Comparison of ENCODE assay signal across 8 cellular contexts in genomic region chr7:141073173-141073640, GRCh38. TPM values are rescaled to one million over a fixed set of nuclear protein-coding genes. Genes with fewer than 3 reads are reported as not detected.
DNase-seq lines count a peak whose midpoint lies in the region; ATAC-seq and TF ChIP-seq lines count a peak whose summit lies in the region.

No MANE protein-coding gene starts in this region.

- H3K9me3 ChIP-seq in SK-N-SH, result no peaks in the 10 kb centered on the region
- peaks cover 0 to 1% of the 10 kb centered on the region in 2 donors for H3K9me3 ChIP-seq in lung (ENCODE audit: control insufficient read depth in 2 of 2, insufficient read depth in 1 of 2, low read length in 1 of 2)
- no peaks in the 10 kb centered on the region for H3K9me3 ChIP-seq in testis

- H3K79me2 ChIP-seq in SK-N-SH (ENCODE audit: insufficient read depth), result no peaks in the 10 kb centered on the region

- intact Hi-C loops in Right ventricle myocardium inferior (cut with DNase I) (loop anchor here (5.0 to 10.0 kb wide), 2 partner anchors 302 to 459 kb away; no protein-coding TSS in a partner anchor), cardiac septum (cut with DNase I) (loop anchor here (5.0 to 10.0 kb wide), 2 partner anchors 142 to 459 kb away; no protein-coding TSS in a partner anchor), testis (cut with DNase I; ENCODE audit: low total_unique reads) (no loop called here)

- POLR2A ChIA-PET in SK-N-SH (lab: Yijun Ruan, JAX), result interaction anchor here (0.8 to 2.6 kb wide), 6 partner anchors 11 to 665 kb away, joined by 3 to 9 read pairs (median 4); partner anchors contain the start of genes MRPS33 and SSBP1

- H3K4me1 ChIP-seq in SK-N-SH (ENCODE audit: control insufficient read depth in 1 of 2, insufficient read depth in 2 of 2, low read depth in 1 of 2, low read length in 1 of 2) (peaks cover 4 to 28% of the 10 kb centered on the region in 2 experiments; a peak in 2 of 4 replicates), lung (ENCODE audit: control insufficient read depth in 2 of 2, insufficient read depth in 2 of 2, low read length in 2 of 2) (peaks cover 0 to 21% of the 10 kb centered on the region in 2 donors), testis (peaks cover 10% of the 10 kb centered on the region)

- no peak overlapping the region for H3K9ac ChIP-seq in SK-N-SH

- H2AFZ ChIP-seq in SK-N-SH (ENCODE audit: low read depth), result peak overlapping the region; percentile 36; the same call in 1 of the 2 replicates

- WGBS in SK-N-SH (ENCODE audit: low lambda C conversion rate), result 6% methylated on average over 21 of the region's 60 CpGs
- 1% methylated on average over 48 to 60 of the region's 60 CpGs for WGBS in lung, 2 donors
- 0% methylated on average over 58 of the region's 60 CpGs; no CpG with 5 or more reads in 1 of the 2 donors for WGBS in testis, 2 donors

- H3K4me2 ChIP-seq in SK-N-SH, result peak overlapping the region; percentile 94

- peak; percentile 87 for ATAC-seq in Right ventricle myocardium inferior
- ATAC-seq in lung (ENCODE audit: insufficient read depth, low FRiP score), result peak; percentile 39
- ATAC-seq in GM19467 (IDR thresholded peaks at IDR 0.05; ENCODE audit: unreplicated experiment), result no peak

- no peak for TF ChIP-seq EP300 in SK-N-SH (IDR thresholded peaks at IDR 0.05; ENCODE audit: borderline replicate concordance in 1 of 2, low read depth in 1 of 2, low read length in 1 of 2)

- CTCF ChIA-PET in SK-N-SH (lab: Yijun Ruan, JAX), result interaction anchor here (0.5 to 9.1 kb wide), 11 partner anchors 57 to 1700 kb away, joined by 3 to 165 read pairs (median 4); partner anchors contain the start of genes AGK and MRPS33

- no peak for TF ChIP-seq POLR2A in testis (IDR thresholded peaks at IDR 0.05)

- H3K27ac ChIP-seq in SK-N-SH (ENCODE audit: low read depth in 2 of 2, low read length in 1 of 2) (peak overlapping the region in 1 of 2 experiments; percentile 50; a peak in 1 of 4 replicates), lung (ENCODE audit: low read depth in 1 of 2, low read length in 1 of 2) (no peak overlapping the region), testis (no peak overlapping the region)

- no peaks in the 10 kb centered on the region for H3K9me2 ChIP-seq in SK-N-SH

- H3F3A ChIP-seq in SK-N-SH (replicated peaks; ENCODE audit: insufficient read depth), result no peaks in the 10 kb centered on the region

- H3K36me3 ChIP-seq in SK-N-SH (replicated peaks in 1 of 2; ENCODE audit: control insufficient read depth in 1 of 2, insufficient read depth in 2 of 2, low read length in 1 of 2) (no peaks in the 10 kb centered on the region), lung (ENCODE audit: control insufficient read depth in 2 of 2, insufficient read depth in 2 of 2, low read length in 2 of 2) (no peaks in the 10 kb centered on the region), testis (ENCODE audit: low read depth, missing control alignments) (no peaks in the 10 kb centered on the region)

- no peaks in the 10 kb centered on the region for H4K20me1 ChIP-seq in SK-N-SH (ENCODE audit: insufficient read depth)

- no peak for DNase-seq in Right ventricle myocardium inferior (ENCODE audit: missing footprints)
- DNase-seq in cardiac septum (ENCODE audit: low spot score), result no peak
- DNase-seq in SK-N-SH, result peak; percentile 83
- peak; percentile 82 for DNase-seq in ecto neural progenitor cell (ENCODE audit: low spot score)
- DNase-seq in lung (ENCODE audit: low spot score), result no peak
- DNase-seq in testis, result peak; percentile 62
- DNase-seq in stimulated activated naive CD4-positive, alpha-beta T cell treated with Interleukin-2 at 50 U/mL for 16 hours (lab: John Stamatoyannopoulos, UW), result no peak

- peaks cover 38% of the 10 kb centered on the region for H3K27me3 ChIP-seq in SK-N-SH (ENCODE audit: insufficient read depth)
- no peaks in the 10 kb centered on the region for H3K27me3 ChIP-seq in lung (ENCODE audit: control insufficient read depth, insufficient read depth)
- no peaks in the 10 kb centered on the region for H3K27me3 ChIP-seq in testis

- TF ChIP-seq RAD21 in SK-N-SH (IDR thresholded peaks at IDR 0.05; ENCODE audit: low read length), result no peak

- TF ChIP-seq CTCF in SK-N-SH (IDR thresholded peaks at IDR 0.05) (no peak), lung (IDR thresholded peaks at IDR 0.05; ENCODE audit: control extremely low read depth, extremely low read depth) (no peak), testis (IDR thresholded peaks at IDR 0.05) (no peak)

- H3K4me3 ChIP-seq in SK-N-SH (ENCODE audit: low read depth in 2 of 2, low read length in 1 of 2) (peak overlapping the region; percentile 63 to 64), lung (peak overlapping the region; percentile 28), testis (peak overlapping the region; percentile 53 to 68)

TF ChIP-seq in SK-N-SH, 30 proteins besides CTCF, POLR2A, EP300 and RAD21 (continues in another document):
- no peak for TF ChIP-seq YY1 (IDR thresholded peaks at IDR 0.05; ENCODE audit: low read depth)
- TF ChIP-seq, protein P1, sequence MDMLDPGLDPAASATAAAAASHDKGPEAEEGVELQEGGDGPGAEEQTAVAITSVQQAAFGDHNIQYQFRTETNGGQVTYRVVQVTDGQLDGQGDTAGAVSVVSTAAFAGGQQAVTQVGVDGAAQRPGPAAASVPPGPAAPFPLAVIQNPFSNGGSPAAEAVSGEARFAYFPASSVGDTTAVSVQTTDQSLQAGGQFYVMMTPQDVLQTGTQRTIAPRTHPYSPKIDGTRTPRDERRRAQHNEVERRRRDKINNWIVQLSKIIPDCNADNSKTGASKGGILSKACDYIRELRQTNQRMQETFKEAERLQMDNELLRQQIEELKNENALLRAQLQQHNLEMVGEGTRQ (IDR thresholded peaks at IDR 0.05; ENCODE audit: borderline replicate concordance, low read depth, low read length), result no peak
- TF ChIP-seq TAF1 (IDR thresholded peaks at IDR 0.05; ENCODE audit: borderline replicate concordance, low read depth, low read length), result no peak
- TF ChIP-seq JUND (IDR thresholded peaks at IDR 0.05), result no peak
- TF ChIP-seq SIN3A (IDR thresholded peaks at IDR 0.05; ENCODE audit: borderline replicate concordance, low read depth, low read length), result peak; percentile 29; the same call in 1 of the 2 replicates
- peak; percentile 31; the same call in 1 of the 2 replicates for TF ChIP-seq MAX (IDR thresholded peaks at IDR 0.05; ENCODE audit: low read depth)
- no peak for TF ChIP-seq FOXM1 (IDR thresholded peaks at IDR 0.05; ENCODE audit: low read depth)
- no peak for TF ChIP-seq RFX5 (IDR thresholded peaks at IDR 0.05; ENCODE audit: low read length)
- TF ChIP-seq MXI1 (IDR thresholded peaks at IDR 0.05; ENCODE audit: low read depth, low read length), result peak; percentile 13; the same call in 1 of the 2 replicates
- TF ChIP-seq RCOR1 (IDR thresholded peaks at IDR 0.05; ENCODE audit: low read length), result 0 out of 2 replicates have a peak, but pooled peaks have one; percentile 29
- no peak for TF ChIP-seq SMC3 (IDR thresholded peaks at IDR 0.05; ENCODE audit: low read depth, low read length)
- TF ChIP-seq, protein P2, sequence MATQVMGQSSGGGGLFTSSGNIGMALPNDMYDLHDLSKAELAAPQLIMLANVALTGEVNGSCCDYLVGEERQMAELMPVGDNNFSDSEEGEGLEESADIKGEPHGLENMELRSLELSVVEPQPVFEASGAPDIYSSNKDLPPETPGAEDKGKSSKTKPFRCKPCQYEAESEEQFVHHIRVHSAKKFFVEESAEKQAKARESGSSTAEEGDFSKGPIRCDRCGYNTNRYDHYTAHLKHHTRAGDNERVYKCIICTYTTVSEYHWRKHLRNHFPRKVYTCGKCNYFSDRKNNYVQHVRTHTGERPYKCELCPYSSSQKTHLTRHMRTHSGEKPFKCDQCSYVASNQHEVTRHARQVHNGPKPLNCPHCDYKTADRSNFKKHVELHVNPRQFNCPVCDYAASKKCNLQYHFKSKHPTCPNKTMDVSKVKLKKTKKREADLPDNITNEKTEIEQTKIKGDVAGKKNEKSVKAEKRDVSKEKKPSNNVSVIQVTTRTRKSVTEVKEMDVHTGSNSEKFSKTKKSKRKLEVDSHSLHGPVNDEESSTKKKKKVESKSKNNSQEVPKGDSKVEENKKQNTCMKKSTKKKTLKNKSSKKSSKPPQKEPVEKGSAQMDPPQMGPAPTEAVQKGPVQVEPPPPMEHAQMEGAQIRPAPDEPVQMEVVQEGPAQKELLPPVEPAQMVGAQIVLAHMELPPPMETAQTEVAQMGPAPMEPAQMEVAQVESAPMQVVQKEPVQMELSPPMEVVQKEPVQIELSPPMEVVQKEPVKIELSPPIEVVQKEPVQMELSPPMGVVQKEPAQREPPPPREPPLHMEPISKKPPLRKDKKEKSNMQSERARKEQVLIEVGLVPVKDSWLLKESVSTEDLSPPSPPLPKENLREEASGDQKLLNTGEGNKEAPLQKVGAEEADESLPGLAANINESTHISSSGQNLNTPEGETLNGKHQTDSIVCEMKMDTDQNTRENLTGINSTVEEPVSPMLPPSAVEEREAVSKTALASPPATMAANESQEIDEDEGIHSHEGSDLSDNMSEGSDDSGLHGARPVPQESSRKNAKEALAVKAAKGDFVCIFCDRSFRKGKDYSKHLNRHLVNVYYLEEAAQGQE (IDR thresholded peaks at IDR 0.05; ENCODE audit: low read depth, low read length), result peak; percentile 95
- TF ChIP-seq TEAD4 (IDR thresholded peaks at IDR 0.05; ENCODE audit: borderline replicate concordance, insufficient read depth), result no peak

RNA-seq across cellular contexts. Expression of gene TMEM178B, which starts 0.7 kb away (rescaled TPM):
- total RNA-seq in Right ventricle myocardium inferior, result 31.7 TPM
- total RNA-seq in cardiac septum, result 15.2 TPM
- 0.16 and 0.20 TPM in 2 replicates for polyA plus RNA-seq in SK-N-SH (2012; rRNA removed)
- 0.13 and 0.24 TPM in 2 replicates for polyA plus RNA-seq in SK-N-SH (2012; cell fraction: cytosol; rRNA removed)
- 0.11 and 0.19 TPM in 2 replicates for polyA plus RNA-seq in SK-N-SH (2012; cell fraction: nucleus; rRNA removed)
- total RNA-seq in lung, result 1 to 10 TPM in 1 of 2 donors, under 1 TPM in 1; 0.89 to 2.4 TPM
- under 1 TPM; 0.04 to 0.08 TPM for polyA plus RNA-seq in lung
- 1 to 10 TPM; 1.7 to 7.2 TPM for total RNA-seq in testis
- polyA plus RNA-seq in testis (ENCODE audit: insufficient read depth, low read depth, low replicate concordance), result 2.0 TPM

RNA-seq across cellular contexts. Expression of gene MRPS33, which starts 58.5 kb away (rescaled TPM):
- total RNA-seq in Right ventricle myocardium inferior, result 122 TPM
- total RNA-seq in cardiac septum, result 92.4 TPM
- 88.8 and 95.5 TPM in 2 replicates for polyA plus RNA-seq in SK-N-SH (2012; rRNA removed)
- polyA plus RNA-seq in SK-N-SH (2012; cell fraction: cytosol; rRNA removed), result 119 and 220 TPM in 2 replicates
- 20.9 and 33.8 TPM in 2 replicates for polyA plus RNA-seq in SK-N-SH (2012; cell fraction: nucleus; rRNA removed)
- total RNA-seq in lung, result 10 to 100 TPM; 17.3 to 38.5 TPM
- polyA plus RNA-seq in lung, result 10 to 100 TPM; 47.3 to 73.6 TPM
- total RNA-seq in testis, result 10 to 100 TPM; 28.8 to 31.9 TPM
- 114 TPM for polyA plus RNA-seq in testis (ENCODE audit: insufficient read depth, low read depth, low replicate concordance)

Comparison
In these comparisons a context has a peak if more than half of its experiments do, and no peak if none do; other contexts are left out.
1. DNase-seq: peak in SK-N-SH (single experiment), ecto neural progenitor cell (single experiment) and testis (single experiment); none in Right ventricle myocardium inferior (single experiment), cardiac septum (single experiment), lung (single experiment) and stimulated activated naive CD4-positive, alpha-beta T cell treated with Interleukin-2 at 50 U/mL for 16 hours (single experiment).
2. Peak in every context shown above with its lines, with median percentiles within 50 percentile points of each other: H3K4me3 ChIP-seq.